In genomic region chr2:54422072-54422581, GRCh38 we compare ENCODE assay signal across 10 cellular contexts. TPM values are rescaled to one million over a fixed set of nuclear protein-coding genes. Genes with fewer than 3 reads are reported as not detected.
DNase-seq lines count a peak whose midpoint lies in the region; ATAC-seq lines count a peak whose summit lies in the region.
"Had no signal": no experiment of that assay in that cellular context is flagged by ENCODE, and none has a peak within 500 bp of the region (broad histone marks: within the 10 kb centered on the region; RNA-seq: fewer than 3 reads in every experiment).

No MANE protein-coding gene starts in this region.

- peaks cover 13% of the 10 kb centered on the region; the same call in 1 of the 2 replicates for H3K4me1 ChIP-seq in GM23248 (ENCODE audit: insufficient read depth)

- H3K79me2 ChIP-seq in GM23248 (ENCODE audit: insufficient read depth): no peaks in the 10 kb centered on the region

- peak overlapping the region; percentile 60 to 95 (median 86) for H3K27ac Mint-ChIP-seq in immature natural killer cell

- no peaks in the 10 kb centered on the region for H3K36me3 ChIP-seq in GM23248 (ENCODE audit: low read depth)

- no peaks in the 10 kb centered on the region for H4K20me1 ChIP-seq in GM23248 (ENCODE audit: insufficient read depth)

- in situ Hi-C loops in GM23248 (cut with MboI): no loop called here

- no peak overlapping the region for H2AFZ ChIP-seq in GM23248

- no peak overlapping the region for H3K4me3 ChIP-seq in GM23248

- no peak overlapping the region for H3K9ac ChIP-seq in GM23248

- H3K4me3 Mint-ChIP-seq in immature natural killer cell: peak overlapping the region; percentile 74 to 92 (median 76)

- no peak overlapping the region for H3K4me2 ChIP-seq in GM23248 (ENCODE audit: unreplicated experiment)

- DNase-seq in activated gamma-delta T cell treated with Interleukin-2 at 50 U/mL for 16 hours: peak; percentile 44
- DNase-seq in activated gamma-delta T cell (lab: John Stamatoyannopoulos, UW): no peak
- peak; percentile 21 for DNase-seq in activated T-cell treated with anti-CD3 and anti-CD28 coated beads for 48 hours (ENCODE audit: low read depth)
- DNase-seq in immature natural killer cell: peak; percentile 77 to 83 (median 78)
- no peak for DNase-seq in NCI-H2107 treated with DMSO at 0.1 percent for 48 hours (lab: John Stamatoyannopoulos, UW; ENCODE audit: unreplicated experiment)
- no peak for DNase-seq in GM23248
- DNase-seq: head of caudate nucleus, NCI-H2081 had no signal

- H3K9me3 Mint-ChIP-seq in immature natural killer cell: peaks cover 4 to 8% (median 4%) of the 10 kb centered on the region in 6 donors

- WGBS in GM23248 (ENCODE audit: low coverage in 1 of 2, low lambda C conversion rate in 2 of 2, missing lambda C conversion rate in 2 of 2), 2 experiments: 92 to 94% methylated on average over 10 of the region's 10 CpGs

- no peaks in the 10 kb centered on the region for H3K9me3 ChIP-seq in GM23248 (ENCODE audit: low read depth)

- peaks cover 0 to 3% (median 0%) of the 10 kb centered on the region in 3 donors for H3K36me3 Mint-ChIP-seq in immature natural killer cell

- H3K27me3 Mint-ChIP-seq in immature natural killer cell (ENCODE audit: low read depth in 3 of 3): peaks cover 5 to 10% (median 8%) of the 10 kb centered on the region in 3 donors

- no peaks in the 10 kb centered on the region for H3K9me2 ChIP-seq in GM23248 (ENCODE audit: insufficient read depth)

- no peak overlapping the region for H3K27ac ChIP-seq in GM23248

- no peaks in the 10 kb centered on the region for H3F3A ChIP-seq in GM23248 (ENCODE audit: insufficient read depth)

- H3K4me1 Mint-ChIP-seq in immature natural killer cell: peaks cover 18 to 24% of the 10 kb centered on the region in 2 donors

- H3K27me3 ChIP-seq in GM23248 (replicated peaks; ENCODE audit: insufficient read depth): no peaks in the 10 kb centered on the region

- ATAC-seq in HG03565 (IDR thresholded peaks at IDR 0.05; ENCODE audit: unreplicated experiment) (no peak), HG03520 (IDR thresholded peaks at IDR 0.05; ENCODE audit: unreplicated experiment) (no peak)

RNA-seq across cellular contexts. Expression of gene SPTBN1, which starts 34.0 kb away (rescaled TPM):
- polyA plus RNA-seq in immature natural killer cell: 10 to 100 TPM in 1 of 3 donors, 1 to 10 TPM in 1, under 1 TPM in 1; 0.41 to 57.5 (median 7.7) TPM
- 187 and 199 TPM in 2 replicates for total RNA-seq in GM23248 (2014; rRNA removed; shearing (Covaris generic))
- polyA plus RNA-seq in GM23248 (2016; fragmentation: Nextera tagmentation; extraction: Ambion mirVana): 52.6 and 57.7 TPM in 2 replicates

Comparison
In these comparisons a context has a peak if more than half of its experiments do, and no peak if none do; other contexts are left out.
1. DNase-seq: peak in activated gamma-delta T cell treated with Interleukin-2 at 50 U/mL for 16 hours (single experiment), activated T-cell treated with anti-CD3 and anti-CD28 coated beads for 48 hours (single experiment) and immature natural killer cell (3 of 3); none in activated gamma-delta T cell (single experiment), NCI-H2107 treated with DMSO at 0.1 percent for 48 hours (single experiment) and GM23248 (single experiment).